Comparison of ENCODE assay signal across 11 cellular contexts in genomic region chr3:133479401-133479800, GRCh38.
"Had no signal": no experiment of that assay in that cellular context is flagged by ENCODE, and none has a peak within 500 bp of the region (broad histone marks: within the 10 kb centered on the region; RNA-seq: fewer than 3 reads in every experiment).

No MANE protein-coding gene starts in this region.

- ATAC-seq: activated naive CD4-positive, alpha-beta T cell treated with anti-CD3 and anti-CD28 coated beads, Interleukin-2, amount 50 U/mL, for 72 hours; activated T-cell treated with anti-CD3 and anti-CD28 coated beads, Interleukin-2, amount 50 U/mL, for 72 hours; right lobe of liver had no signal

- H3K9me3 ChIP-seq: right lobe of liver, spleen, thyroid gland had no signal

- DNase-seq: activated B cell treated with CpG ODN at 0.5 μM for 24 hours; activated CD4-positive, alpha-beta T cell treated with anti-CD3 and anti-CD28 coated beads, Interleukin-2, amount 10 ng/mL, durations not matched to agents 7 days and 5 days; activated CD8-positive, alpha-beta memory T cell treated with anti-CD3 and anti-CD28 coated beads, Interleukin-2, amount 50 U/mL, for 48 hours; activated gamma-delta T cell; activated T-cell treated with anti-CD3 and anti-CD28 coated beads, Interleukin-2, amount 50 U/mL, for 72 hours; hypothalamus; right lobe of liver; spleen; thyroid gland had no signal

- H3K27ac Mint-ChIP-seq: activated B cell treated with CpG ODN at 0.5 μM for 24 hours; activated T-cell treated with anti-CD3 and anti-CD28 coated beads, Interleukin-2, amount 50 U/mL, for 72 hours had no signal

- H3K4me3 Mint-ChIP-seq: activated B cell treated with CpG ODN at 0.5 μM for 24 hours; activated CD4-positive, alpha-beta T cell treated with anti-CD3 and anti-CD28 coated beads, Interleukin-2, amount 10 ng/mL, durations not matched to agents 7 days and 5 days; activated T-cell treated with anti-CD3 and anti-CD28 coated beads, Interleukin-2, amount 50 U/mL, for 72 hours had no signal

- H3K4me3 ChIP-seq: esophagus muscularis mucosa, right lobe of liver, spleen, thyroid gland had no signal

- H3K27me3 Mint-ChIP-seq: activated B cell treated with CpG ODN at 0.5 μM for 24 hours; activated CD4-positive, alpha-beta T cell treated with anti-CD3 and anti-CD28 coated beads, Interleukin-2, amount 10 ng/mL, durations not matched to agents 7 days and 5 days had no signal

- H3K27me3 ChIP-seq: esophagus muscularis mucosa, right lobe of liver, spleen, thyroid gland had no signal

- H3K9me3 Mint-ChIP-seq: activated B cell treated with CpG ODN at 0.5 μM for 24 hours; activated CD4-positive, alpha-beta T cell treated with anti-CD3 and anti-CD28 coated beads, Interleukin-2, amount 10 ng/mL, durations not matched to agents 7 days and 5 days had no signal

- H3K36me3 ChIP-seq: esophagus muscularis mucosa, right lobe of liver, spleen, thyroid gland had no signal

- H3K27ac ChIP-seq: esophagus muscularis mucosa, right lobe of liver had no signal
